Comparison of ENCODE assay signal across 29 cellular contexts in genomic region chr22:36663581-36663980, GRCh38. TPM values are rescaled to one million over a fixed set of nuclear protein-coding genes. Genes with fewer than 3 reads are reported as not detected.
"Had no signal": no experiment of that assay in that cellular context is flagged by ENCODE, and none has a peak within 500 bp of the region (broad histone marks: within the 10 kb centered on the region; RNA-seq: fewer than 3 reads in every experiment).

No MANE protein-coding gene starts in this region.

- ATAC-seq: activated CD4-positive, alpha-beta T cell treated with anti-CD3 and anti-CD28 coated beads for 36 hours; activated CD8-positive, alpha-beta memory T cell treated with anti-CD3 and anti-CD28 coated beads, Interleukin-2, amount 10 ng/mL, durations not matched to agents 7 days and 5 days; activated CD8-positive, alpha-beta T cell treated with anti-CD3 and anti-CD28 coated beads, Interleukin-2, amount 10 ng/mL, durations not matched to agents 7 days and 5 days; activated naive CD8-positive, alpha-beta T cell treated with anti-CD3 and anti-CD28 coated beads, Interleukin-2, amount 50 U/mL, for 24 hours had no signal

- DNase-seq: activated B cell treated with CpG ODN at 0.5 μM for 24 hours; activated CD4-positive, alpha-beta memory T cell treated with anti-CD3 and anti-CD28 coated beads, Interleukin-2, amount 10 ng/mL, durations not matched to agents 7 days and 5 days; activated CD4-positive, alpha-beta T cell treated with anti-CD3 and anti-CD28 coated beads for 1 hour; activated CD4-positive, alpha-beta T cell treated with anti-CD3 and anti-CD28 coated beads for 36 hours; activated CD4-positive, alpha-beta T cell treated with anti-CD3 and anti-CD28 coated beads for 48 hours; activated CD4-positive, alpha-beta T cell treated with anti-CD3 and anti-CD28 coated beads, Interleukin-2, amount 10 ng/mL, durations not matched to agents 7 days and 5 days; activated CD4-positive, alpha-beta T cell treated with anti-CD3 and anti-CD28 coated beads, Interleukin-2, amount 50 U/mL, for 48 hours; activated CD8-positive, alpha-beta memory T cell treated with anti-CD3 and anti-CD28 coated beads for 24 hours; activated CD8-positive, alpha-beta memory T cell treated with anti-CD3 and anti-CD28 coated beads, Interleukin-2, amount 10 ng/mL, durations not matched to agents 7 days and 5 days; activated CD8-positive, alpha-beta memory T cell treated with anti-CD3 and anti-CD28 coated beads, Interleukin-2, amount 50 U/mL, for 48 hours; activated CD8-positive, alpha-beta T cell treated with anti-CD3 and anti-CD28 coated beads, Interleukin-2, amount 10 ng/mL, durations not matched to agents 7 days and 5 days; activated effector memory CD4-positive, alpha-beta T cell treated with Interleukin-2 at 50 U/mL for 16 hours; activated gamma-delta T cell; activated naive CD4-positive, alpha-beta T cell treated with anti-CD3 and anti-CD28 coated beads, Interleukin-2, amount 10 ng/mL, durations not matched to agents 7 days and 5 days; activated naive CD4-positive, alpha-beta T cell treated with Interleukin-2 at 50 U/mL for 16 hours; activated naive CD8-positive, alpha-beta T cell treated with anti-CD3 and anti-CD28 coated beads, Interleukin-2, amount 10 ng/mL, durations not matched to agents 7 days and 5 days; activated naive CD8-positive, alpha-beta T cell treated with anti-CD3 and anti-CD28 coated beads, Interleukin-2, amount 50 U/mL, for 24 hours; activated T-cell treated with anti-CD3 and anti-CD28 coated beads, Interleukin-2, amount 50 U/mL, for 24 hours; activated T-cell treated with anti-CD3 and anti-CD28 coated beads, Interleukin-2, amount 50 U/mL, for 48 hours; amygdala; anterior cingulate cortex; T-helper 1 cell; T-helper 2 cell; T-helper 9 cell had no signal

RNA-seq across cellular contexts. Expression of gene CACNG2, which starts 40.0 kb away (rescaled TPM):
- total RNA-seq: activated B cell treated with CpG ODN at 0.5 μM for 24 hours; activated CD4-positive, alpha-beta memory T cell treated with anti-CD3 and anti-CD28 coated beads, Interleukin-2, amount 10 ng/mL, durations not matched to agents 7 days and 5 days; activated CD4-positive, alpha-beta T cell treated with anti-CD3 and anti-CD28 coated beads for 36 hours; activated CD4-positive, alpha-beta T cell treated with anti-CD3 and anti-CD28 coated beads, Interleukin-2, amount 10 ng/mL, durations not matched to agents 7 days and 5 days; activated CD8-positive, alpha-beta memory T cell treated with anti-CD3 and anti-CD28 coated beads, Interleukin-2, amount 10 ng/mL, durations not matched to agents 7 days and 5 days; activated CD8-positive, alpha-beta T cell treated with anti-CD3 and anti-CD28 coated beads, Interleukin-2, amount 10 ng/mL, durations not matched to agents 7 days and 5 days; activated naive CD8-positive, alpha-beta T cell treated with anti-CD3 and anti-CD28 coated beads, Interleukin-2, amount 10 ng/mL, durations not matched to agents 7 days and 5 days; activated T-helper 2 cell treated with anti-CD3 and anti-CD28 coated beads, Interferon-gamma antibody, Interleukin-2, Interleukin-4, amounts not matched to agents 10 μg/mL and 5 μg/mL and 100 μg/mL, durations not matched to agents 14 hours and 24 hours and 36 hours; ascending aorta; bronchial epithelial cell; cardiac muscle cell; chondrocyte had no signal
